In the genomic region with DNA sequence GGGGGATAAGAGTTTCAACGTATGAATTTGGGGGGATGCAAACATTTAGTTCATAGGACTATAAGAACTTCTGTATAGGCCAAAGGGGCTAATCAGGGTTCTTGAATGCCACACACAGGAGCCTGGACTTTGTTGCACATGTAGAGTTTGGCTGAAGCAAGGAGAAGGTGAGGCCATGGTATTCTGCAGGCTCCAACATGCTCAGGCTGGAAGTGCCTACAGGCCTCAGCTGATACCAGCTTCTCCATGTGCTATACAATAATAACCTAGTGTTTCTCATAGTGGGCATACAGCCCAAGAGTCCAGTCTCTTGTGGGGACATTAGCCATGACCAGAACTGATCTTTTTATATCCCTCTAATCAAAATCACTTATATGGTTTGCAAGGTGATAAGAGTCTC, we compare ENCODE assay signal across 20 cellular contexts.
A peak's percentile ranks its signal among the peaks of the same experiment; 100 is the strongest.
DNase-seq lines count a peak whose midpoint lies in the region; ATAC-seq, FAIRE-seq and TF ChIP-seq lines count a peak whose summit lies in the region.
"Had no signal": no experiment of that assay in that cellular context is flagged by ENCODE, and none has a peak within 500 bp of the region (broad histone marks: within the 10 kb centered on the region; RNA-seq: fewer than 3 reads in every experiment).

No MANE protein-coding gene starts in this region.

- TF ChIP-seq CTCF in MCF 10A (IDR thresholded peaks at IDR 0.05; ENCODE audit: unreplicated experiment) (no peak), breast epithelium (IDR thresholded peaks at IDR 0.05) (no peak), keratinocyte (optimal IDR thresholded peaks at IDR 0.05 in 1 of 3, IDR thresholded peaks at IDR 0.05 in 1 of 3, conservative IDR thresholded peaks at IDR 0.05 in 1 of 3; ENCODE audit: extremely low read depth in 1 of 3, insufficient read depth in 2 of 3, low read length in 3 of 3) (no peak), omental fat pad (IDR thresholded peaks at IDR 0.05) (no peak)

- H3K27me3 ChIP-seq in breast epithelium (no peaks in the 10 kb centered on the region), esophagus (ENCODE audit: control insufficient read depth in 1 of 2, insufficient read depth in 2 of 2, low read length in 2 of 2) (no peaks in the 10 kb centered on the region), keratinocyte (ENCODE audit: control insufficient read depth, extremely low read depth, insufficient read depth, low read length) (no peaks in the 10 kb centered on the region)

- 65 to 66% methylated on average over 1 of the region's 1 CpG for WGBS in esophagus, 2 donors

- BruUV-seq in MCF 10A (replicated peaks; lab: Mats Ljungman, UMichigan) = no TSS peak

- no peaks in the 10 kb centered on the region for H4K20me1 ChIP-seq in keratinocyte (ENCODE audit: control insufficient read depth, extremely low read depth, insufficient read depth, low read length)

- H3K4me1 Mint-ChIP-seq in MCF 10A (ENCODE audit: insufficient read depth, unreplicated experiment) = peaks cover 36% of the 10 kb centered on the region
- H3K4me1 Mint-ChIP-seq: CD4-positive, alpha-beta memory T cell had no signal

- no peak for TF ChIP-seq POLR2A in breast epithelium (IDR thresholded peaks at IDR 0.05)

- H3K9ac ChIP-seq in keratinocyte (ENCODE audit: control insufficient read depth, extremely low read depth, insufficient read depth, low read length) = no peak overlapping the region
- H3K9ac ChIP-seq: GM23248 had no signal

- no peak for ATAC-seq in omental fat pad (ENCODE audit: low FRiP score)
- ATAC-seq: A549 had no signal

- H3K36me3 ChIP-seq in breast epithelium (no peaks in the 10 kb centered on the region), esophagus (ENCODE audit: control insufficient read depth in 2 of 2, insufficient read depth in 2 of 2, low read length in 1 of 2) (no peaks in the 10 kb centered on the region), keratinocyte (ENCODE audit: control insufficient read depth in 2 of 2, extremely low read depth in 1 of 2, insufficient read depth in 2 of 2, low read length in 2 of 2) (no peaks in the 10 kb centered on the region)
- H3K36me3 ChIP-seq: HAP-1 had no signal

- no peaks in the 10 kb centered on the region for H3K27me3 Mint-ChIP-seq in MCF 10A (ENCODE audit: insufficient read depth, unreplicated experiment)

- H2AFZ ChIP-seq in keratinocyte (ENCODE audit: control insufficient read depth, low read length) = no peak overlapping the region
- H2AFZ ChIP-seq: GM23248 had no signal

- POLR2A ChIA-PET in MCF 10A (lab: Yijun Ruan, JAX) = interaction anchor here (0.7 to 2.5 kb wide), 4 partner anchors 8 to 143 kb away, joined by 3 to 7 read pairs (median 4); no protein-coding TSS in a partner anchor

- no peaks in the 10 kb centered on the region for H3K79me2 ChIP-seq in keratinocyte (ENCODE audit: control insufficient read depth, insufficient read depth, low read length)

- FAIRE-seq in keratinocyte (lab: Jason Lieb, UNC) = peak; percentile 87
- FAIRE-seq: A549, GM12892, GM18507, HTR-8/SVneo had no signal

- no peak overlapping the region for H3K4me3 Mint-ChIP-seq in MCF 10A (ENCODE audit: unreplicated experiment)
- H3K4me3 Mint-ChIP-seq: CD4-positive, alpha-beta memory T cell had no signal

- H3K4me3 ChIP-seq in breast epithelium (no peak overlapping the region), esophagus (ENCODE audit: low read depth in 1 of 2, low read length in 2 of 2) (no peak overlapping the region), keratinocyte (ENCODE audit: control insufficient read depth in 2 of 3, extremely low read depth in 1 of 3, insufficient read depth in 2 of 3, low read depth in 1 of 3, low read length in 3 of 3) (no peak overlapping the region)
- H3K4me3 ChIP-seq: A549, GM23248, HAP-1 had no signal

- no peak overlapping the region for H3K27ac ChIP-seq in breast epithelium
- H3K27ac ChIP-seq in esophagus (ENCODE audit: low read depth in 2 of 2, low read length in 1 of 2) = peak overlapping the region; percentile 5 to 97
- H3K27ac ChIP-seq in keratinocyte (ENCODE audit: control insufficient read depth, insufficient read depth, low read length) = peak overlapping the region; percentile 10
- H3K27ac ChIP-seq: 22Rv1, A549, C4-2B, GM23248 had no signal

- H3K4me1 ChIP-seq in breast epithelium (no peaks in the 10 kb centered on the region), esophagus (ENCODE audit: control insufficient read depth in 2 of 2, insufficient read depth in 2 of 2, low read length in 1 of 2) (peaks cover 0 to 15% of the 10 kb centered on the region in 2 donors), keratinocyte (ENCODE audit: control insufficient read depth, extremely low read depth, insufficient read depth, low read length) (peaks cover 42% of the 10 kb centered on the region)
- H3K4me1 ChIP-seq: A549, HAP-1 had no signal

- H3K9me1 ChIP-seq in keratinocyte (ENCODE audit: control insufficient read depth, extremely low read depth, insufficient read depth, low read length) = no peaks in the 10 kb centered on the region

- dilution Hi-C loops in keratinocyte (cut with MboI; ENCODE audit: extremely low pct_ligation_motif_present, low sequenced_read_pairs) = no loop called here

- H3K9me3 Mint-ChIP-seq in MCF 10A (ENCODE audit: unreplicated experiment) = no peaks in the 10 kb centered on the region

- intact Hi-C loops in MCF 10A (cut with micrococcal nuclease) = no loop called here
- intact Hi-C loops in breast epithelium (cut with DNase I; ENCODE audit: low total_unique reads) = no loop called here

- DNase-seq in MCF 10A (ENCODE audit: unreplicated experiment) (peak; percentile 73), breast epithelium (ENCODE audit: low spot score in 2 of 2) (no peak), keratinocyte (ENCODE audit: low read depth, low spot score) (peak; percentile 71), omental fat pad (ENCODE audit: low spot score) (no peak), NCI-H345 treated with DMSO at 0.1 percent for 48 hours (lab: John Stamatoyannopoulos, UW; ENCODE audit: unreplicated experiment) (no peak)
- no peak for DNase-seq in stimulated activated CD4-positive, alpha-beta T cell treated with anti-CD3 and anti-CD28 coated beads, Interleukin-2, amount 100 ng/mL, for 24 hours
- DNase-seq: AML-193; CD4-positive, alpha-beta memory T cell; DMS153; DMS79; GDM1; GM23248 had no signal

- CTCF ChIA-PET in MCF 10A (lab: Yijun Ruan, JAX) = interaction anchor here (0.6 to 1.2 kb wide), 4 partner anchors 93 to 763 kb away, joined by 3 read pairs; no protein-coding TSS in a partner anchor

- H3K36me3 Mint-ChIP-seq in MCF 10A (ENCODE audit: insufficient read depth, unreplicated experiment) = no peaks in the 10 kb centered on the region
- H3K36me3 Mint-ChIP-seq: CD4-positive, alpha-beta memory T cell had no signal

- H3K4me2 ChIP-seq in keratinocyte (ENCODE audit: control insufficient read depth, extremely low read depth, insufficient read depth, low read depth, low read length) = peak overlapping the region; percentile 18
- H3K4me2 ChIP-seq: A549 had no signal

- H3K9me3 ChIP-seq in breast epithelium = no peaks in the 10 kb centered on the region
- H3K9me3 ChIP-seq in esophagus (ENCODE audit: control insufficient read depth in 2 of 2, insufficient read depth in 1 of 2, low read depth in 1 of 2, low read length in 1 of 2) = no peaks in the 10 kb centered on the region
- H3K9me3 ChIP-seq in keratinocyte (ENCODE audit: control insufficient read depth, low read depth, low read length) = no peaks in the 10 kb centered on the region
- H3K9me3 ChIP-seq: HAP-1 had no signal

- H3K27ac Mint-ChIP-seq in MCF 10A (ENCODE audit: low read depth, unreplicated experiment) = no peak overlapping the region
- H3K27ac Mint-ChIP-seq: CD4-positive, alpha-beta memory T cell had no signal

Comparison
In these comparisons a context has a peak if more than half of its experiments do, and no peak if none do; other contexts are left out.
1. DNase-seq: peak in MCF 10A (single experiment) and keratinocyte (single experiment); none in breast epithelium (0 of 2), omental fat pad (single experiment), stimulated activated CD4-positive, alpha-beta T cell treated with anti-CD3 and anti-CD28 coated beads, Interleukin-2, amount 100 ng/mL, for 24 hours (0 of 2) and NCI-H345 treated with DMSO at 0.1 percent for 48 hours (single experiment).
2. H3K27ac ChIP-seq: peak in esophagus (2 of 2) and keratinocyte (single experiment); none in breast epithelium (0 of 2).